In genomic region chr12:14845350-14845750, GRCh38 we compare ENCODE assay signal across 8 cellular contexts. TPM values are rescaled to one million over a fixed set of nuclear protein-coding genes. Genes with fewer than 3 reads are reported as not detected.
A peak's percentile ranks its signal among the peaks of the same experiment; 100 is the strongest.
DNase-seq lines count a peak whose midpoint lies in the region; TF ChIP-seq lines count a peak whose summit lies in the region.

No MANE protein-coding gene starts in this region.

- DNase-seq in DMS114 treated with DMSO at 0.1 percent for 48 hours (lab: John Stamatoyannopoulos, UW; ENCODE audit: unreplicated experiment): peak; percentile 63
- peak; percentile 70 for DNase-seq in H7
- DNase-seq in NCI-H526 treated with DMSO at 0.1 percent for 48 hours (lab: John Stamatoyannopoulos, UW): peak; percentile 17
- peak; percentile 53 to 54 for DNase-seq in activated T-cell treated with anti-CD3 and anti-CD28 coated beads, Interleukin-2, amount 50 U/mL, for 48 hours
- peak; percentile 40 to 75 for DNase-seq in foreskin fibroblast
- DNase-seq in neuronal stem cell (ENCODE audit: low spot score): peak; percentile 45
- no peak for DNase-seq in occipital lobe (lab: John Stamatoyannopoulos, UW)
- DNase-seq in NCI-H187 treated with DMSO at 0.1 percent for 48 hours (lab: John Stamatoyannopoulos, UW): no peak

- H3K79me1 ChIP-seq in neuronal stem cell (ENCODE audit: low read depth, low read length): no peaks in the 10 kb centered on the region

- H3K9me3 ChIP-seq in neuronal stem cell (replicated peaks in 1 of 2; ENCODE audit: control insufficient read depth in 2 of 2, insufficient read depth in 1 of 2, low read depth in 1 of 2, low read length in 2 of 2): no peaks in the 10 kb centered on the region

- TF ChIP-seq CTCF in foreskin fibroblast (IDR thresholded peaks at IDR 0.05; ENCODE audit: low read depth, low read length): peak; percentile 75

- H4K8ac ChIP-seq in neuronal stem cell (ENCODE audit: low read depth, low read length): no peak overlapping the region

- H3K14ac ChIP-seq in neuronal stem cell (ENCODE audit: low read length): no peak overlapping the region

- H3K18ac ChIP-seq in neuronal stem cell (ENCODE audit: low read length): no peak overlapping the region

- no peak overlapping the region for H2BK5ac ChIP-seq in neuronal stem cell (ENCODE audit: low read length)

- no peak overlapping the region for H2AFZ ChIP-seq in neuronal stem cell (ENCODE audit: low read length)

- no peak overlapping the region for H2BK15ac ChIP-seq in neuronal stem cell (ENCODE audit: low read length)

- H3K4me1 ChIP-seq in neuronal stem cell (ENCODE audit: control insufficient read depth in 2 of 2, insufficient read depth in 1 of 2, low read depth in 1 of 2, low read length in 2 of 2): peaks cover 0 to 2% of the 10 kb centered on the region in 2 donors

- H3K9ac ChIP-seq in neuronal stem cell (ENCODE audit: low read depth, low read length, poor library complexity): no peak overlapping the region

- H2BK120ac ChIP-seq in neuronal stem cell (ENCODE audit: low read depth, low read length): no peak overlapping the region

- H3K36me3 ChIP-seq in H7 (replicated peaks; ENCODE audit: control insufficient read depth, insufficient read depth, low read length) (no peaks in the 10 kb centered on the region), neuronal stem cell (replicated peaks in 1 of 2; ENCODE audit: control insufficient read depth in 2 of 2, insufficient read depth in 2 of 2, low read length in 2 of 2) (no peaks in the 10 kb centered on the region)

- H3K27ac ChIP-seq in neuronal stem cell (replicated peaks; ENCODE audit: low read length): no peak overlapping the region

- H3K4me3 ChIP-seq in H7 (ENCODE audit: insufficient read depth, low read depth, low read length) (no peak overlapping the region), foreskin fibroblast (ENCODE audit: low read depth in 1 of 2, low read length in 2 of 2) (no peak overlapping the region), neuronal stem cell (ENCODE audit: low read length in 2 of 2) (no peak overlapping the region)

- H3K27me3 ChIP-seq in H7 (ENCODE audit: control insufficient read depth, insufficient read depth, low read length) (no peaks in the 10 kb centered on the region), neuronal stem cell (ENCODE audit: control insufficient read depth in 3 of 3, insufficient read depth in 3 of 3, low read depth in 1 of 3, low read length in 3 of 3) (no peaks in the 10 kb centered on the region)

- WGBS in neuronal stem cell (ENCODE audit: extremely low coverage in 2 of 2, insufficient read length in 2 of 2, insufficient replicate concordance in 1 of 2), 2 donors: no CpG with 5 or more reads among the region's 3 CpGs

- H3K23ac ChIP-seq in neuronal stem cell (ENCODE audit: low read depth, low read length, poor library complexity): no peak overlapping the region

- no peak overlapping the region for H4K91ac ChIP-seq in neuronal stem cell (ENCODE audit: low read depth, low read length, poor library complexity)

- no peak overlapping the region for H3K4ac ChIP-seq in neuronal stem cell (ENCODE audit: low read length)

- H2AK5ac ChIP-seq in neuronal stem cell (ENCODE audit: low read depth, low read length): no peak overlapping the region

- H3K4me2 ChIP-seq in neuronal stem cell (ENCODE audit: insufficient read depth, low read length, poor library complexity, severe bottlenecking): no peak overlapping the region

- no peak overlapping the region for H2BK12ac ChIP-seq in neuronal stem cell (ENCODE audit: low read length)

RNA-seq across cellular contexts. Expression of gene ART4, which starts 2.0 kb away (rescaled TPM):
- not detected in 2 replicates for total RNA-seq in H7 (2014; rRNA removed; shearing (Covaris generic))
- not detected for polyA plus RNA-seq in neuronal stem cell (2013, experiment 1 of 2)
- not detected for polyA plus RNA-seq in neuronal stem cell (2013, experiment 2 of 2)
- not detected for total RNA-seq in occipital lobe

RNA-seq across cellular contexts. Expression of gene SMCO3, which starts 31.4 kb away (rescaled TPM):
- total RNA-seq in H7 (2014; rRNA removed; shearing (Covaris generic)): not detected in 2 replicates
- not detected for polyA plus RNA-seq in neuronal stem cell (2013, experiment 1 of 2)
- polyA plus RNA-seq in neuronal stem cell (2013, experiment 2 of 2): not detected
- not detected for total RNA-seq in occipital lobe

RNA-seq across cellular contexts. Expression of gene MGP, which starts 40.3 kb away (rescaled TPM):
- not detected in 2 replicates for total RNA-seq in H7 (2014; rRNA removed; shearing (Covaris generic))
- polyA plus RNA-seq in neuronal stem cell (2013, experiment 1 of 2): not detected
- not detected for polyA plus RNA-seq in neuronal stem cell (2013, experiment 2 of 2)
- total RNA-seq in occipital lobe: 3.9 TPM

RNA-seq across cellular contexts. Expression of gene C12orf60, which starts 41.9 kb away (rescaled TPM):
- 1.7 and 3.0 TPM in 2 replicates for total RNA-seq in H7 (2014; rRNA removed; shearing (Covaris generic))
- 7.3 TPM for polyA plus RNA-seq in neuronal stem cell (2013, experiment 1 of 2)
- 6.9 TPM for polyA plus RNA-seq in neuronal stem cell (2013, experiment 2 of 2)
- 3.6 TPM for total RNA-seq in occipital lobe

RNA-seq across cellular contexts. Expression of gene WBP11, which starts 42.1 kb away (rescaled TPM):
- total RNA-seq in H7 (2014; rRNA removed; shearing (Covaris generic)): 31.7 and 33.8 TPM in 2 replicates
- 108 TPM for polyA plus RNA-seq in neuronal stem cell (2013, experiment 1 of 2)
- polyA plus RNA-seq in neuronal stem cell (2013, experiment 2 of 2): 110 TPM
- 16.1 TPM for total RNA-seq in occipital lobe

Comparison
In these comparisons a context has a peak if more than half of its experiments do, and no peak if none do; other contexts are left out.
1. DNase-seq: peak in DMS114 treated with DMSO at 0.1 percent for 48 hours (single experiment), H7 (single experiment), NCI-H526 treated with DMSO at 0.1 percent for 48 hours (single experiment), activated T-cell treated with anti-CD3 and anti-CD28 coated beads, Interleukin-2, amount 50 U/mL, for 48 hours (2 of 2), foreskin fibroblast (2 of 2) and neuronal stem cell (single experiment); none in occipital lobe (single experiment) and NCI-H187 treated with DMSO at 0.1 percent for 48 hours (single experiment).